ENCODE assay signal across 2 cellular contexts in the genomic region with DNA sequence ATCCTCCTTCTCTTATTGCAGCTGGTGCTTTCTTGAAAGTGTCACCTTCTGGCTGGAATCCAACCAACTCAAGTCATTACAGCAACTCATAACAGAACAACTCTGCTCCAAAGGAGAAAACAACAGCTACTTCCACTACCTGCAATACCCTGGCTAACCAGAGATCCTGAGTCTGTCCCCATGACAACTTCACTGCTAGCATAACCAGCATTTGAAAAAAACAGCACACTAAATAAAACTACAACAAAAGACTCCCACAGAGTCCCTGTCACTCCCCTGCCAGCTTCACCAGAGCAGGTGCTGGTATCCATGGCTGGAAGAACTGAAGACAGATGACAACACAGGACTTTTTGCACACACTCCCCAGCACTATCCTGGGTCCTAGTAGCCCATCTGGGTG.
TF ChIP-seq lines count a peak whose summit lies in the region.

No MANE protein-coding gene starts in this region.

TF ChIP-seq in GM23338, 12 proteins besides CTCF, POLR2A, EP300 and RAD21 (continued from another document):
- TF ChIP-seq EZH2 (IDR thresholded peaks at IDR 0.05; ENCODE audit: low read depth, unreplicated experiment), result no peak
- no peak for TF ChIP-seq CREB1 (CRISPR knock-in tag; IDR thresholded peaks at IDR 0.05; ENCODE audit: low read depth)
- no peak for TF ChIP-seq POLR2AphosphoS5 (IDR thresholded peaks at IDR 0.05; ENCODE audit: low read depth)
- TF ChIP-seq, protein P1, sequence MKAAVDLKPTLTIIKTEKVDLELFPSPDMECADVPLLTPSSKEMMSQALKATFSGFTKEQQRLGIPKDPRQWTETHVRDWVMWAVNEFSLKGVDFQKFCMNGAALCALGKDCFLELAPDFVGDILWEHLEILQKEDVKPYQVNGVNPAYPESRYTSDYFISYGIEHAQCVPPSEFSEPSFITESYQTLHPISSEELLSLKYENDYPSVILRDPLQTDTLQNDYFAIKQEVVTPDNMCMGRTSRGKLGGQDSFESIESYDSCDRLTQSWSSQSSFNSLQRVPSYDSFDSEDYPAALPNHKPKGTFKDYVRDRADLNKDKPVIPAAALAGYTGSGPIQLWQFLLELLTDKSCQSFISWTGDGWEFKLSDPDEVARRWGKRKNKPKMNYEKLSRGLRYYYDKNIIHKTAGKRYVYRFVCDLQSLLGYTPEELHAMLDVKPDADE (IDR thresholded peaks at IDR 0.05), result no peak
- TF ChIP-seq STAT1 (IDR thresholded peaks at IDR 0.05; ENCODE audit: unreplicated experiment), result no peak
- TF ChIP-seq NANOG (IDR thresholded peaks at IDR 0.05; ENCODE audit: borderline replicate concordance), result no peak
- TF ChIP-seq EZH2phosphoT487 (IDR thresholded peaks at IDR 0.05; ENCODE audit: unreplicated experiment), result no peak
- TF ChIP-seq JUNB (IDR thresholded peaks at IDR 0.05; ENCODE audit: unreplicated experiment), result no peak
- TF ChIP-seq ZNF331 (CRISPR knock-in tag; IDR thresholded peaks at IDR 0.05; ENCODE audit: low read depth), result no peak
- TF ChIP-seq, protein P2, sequence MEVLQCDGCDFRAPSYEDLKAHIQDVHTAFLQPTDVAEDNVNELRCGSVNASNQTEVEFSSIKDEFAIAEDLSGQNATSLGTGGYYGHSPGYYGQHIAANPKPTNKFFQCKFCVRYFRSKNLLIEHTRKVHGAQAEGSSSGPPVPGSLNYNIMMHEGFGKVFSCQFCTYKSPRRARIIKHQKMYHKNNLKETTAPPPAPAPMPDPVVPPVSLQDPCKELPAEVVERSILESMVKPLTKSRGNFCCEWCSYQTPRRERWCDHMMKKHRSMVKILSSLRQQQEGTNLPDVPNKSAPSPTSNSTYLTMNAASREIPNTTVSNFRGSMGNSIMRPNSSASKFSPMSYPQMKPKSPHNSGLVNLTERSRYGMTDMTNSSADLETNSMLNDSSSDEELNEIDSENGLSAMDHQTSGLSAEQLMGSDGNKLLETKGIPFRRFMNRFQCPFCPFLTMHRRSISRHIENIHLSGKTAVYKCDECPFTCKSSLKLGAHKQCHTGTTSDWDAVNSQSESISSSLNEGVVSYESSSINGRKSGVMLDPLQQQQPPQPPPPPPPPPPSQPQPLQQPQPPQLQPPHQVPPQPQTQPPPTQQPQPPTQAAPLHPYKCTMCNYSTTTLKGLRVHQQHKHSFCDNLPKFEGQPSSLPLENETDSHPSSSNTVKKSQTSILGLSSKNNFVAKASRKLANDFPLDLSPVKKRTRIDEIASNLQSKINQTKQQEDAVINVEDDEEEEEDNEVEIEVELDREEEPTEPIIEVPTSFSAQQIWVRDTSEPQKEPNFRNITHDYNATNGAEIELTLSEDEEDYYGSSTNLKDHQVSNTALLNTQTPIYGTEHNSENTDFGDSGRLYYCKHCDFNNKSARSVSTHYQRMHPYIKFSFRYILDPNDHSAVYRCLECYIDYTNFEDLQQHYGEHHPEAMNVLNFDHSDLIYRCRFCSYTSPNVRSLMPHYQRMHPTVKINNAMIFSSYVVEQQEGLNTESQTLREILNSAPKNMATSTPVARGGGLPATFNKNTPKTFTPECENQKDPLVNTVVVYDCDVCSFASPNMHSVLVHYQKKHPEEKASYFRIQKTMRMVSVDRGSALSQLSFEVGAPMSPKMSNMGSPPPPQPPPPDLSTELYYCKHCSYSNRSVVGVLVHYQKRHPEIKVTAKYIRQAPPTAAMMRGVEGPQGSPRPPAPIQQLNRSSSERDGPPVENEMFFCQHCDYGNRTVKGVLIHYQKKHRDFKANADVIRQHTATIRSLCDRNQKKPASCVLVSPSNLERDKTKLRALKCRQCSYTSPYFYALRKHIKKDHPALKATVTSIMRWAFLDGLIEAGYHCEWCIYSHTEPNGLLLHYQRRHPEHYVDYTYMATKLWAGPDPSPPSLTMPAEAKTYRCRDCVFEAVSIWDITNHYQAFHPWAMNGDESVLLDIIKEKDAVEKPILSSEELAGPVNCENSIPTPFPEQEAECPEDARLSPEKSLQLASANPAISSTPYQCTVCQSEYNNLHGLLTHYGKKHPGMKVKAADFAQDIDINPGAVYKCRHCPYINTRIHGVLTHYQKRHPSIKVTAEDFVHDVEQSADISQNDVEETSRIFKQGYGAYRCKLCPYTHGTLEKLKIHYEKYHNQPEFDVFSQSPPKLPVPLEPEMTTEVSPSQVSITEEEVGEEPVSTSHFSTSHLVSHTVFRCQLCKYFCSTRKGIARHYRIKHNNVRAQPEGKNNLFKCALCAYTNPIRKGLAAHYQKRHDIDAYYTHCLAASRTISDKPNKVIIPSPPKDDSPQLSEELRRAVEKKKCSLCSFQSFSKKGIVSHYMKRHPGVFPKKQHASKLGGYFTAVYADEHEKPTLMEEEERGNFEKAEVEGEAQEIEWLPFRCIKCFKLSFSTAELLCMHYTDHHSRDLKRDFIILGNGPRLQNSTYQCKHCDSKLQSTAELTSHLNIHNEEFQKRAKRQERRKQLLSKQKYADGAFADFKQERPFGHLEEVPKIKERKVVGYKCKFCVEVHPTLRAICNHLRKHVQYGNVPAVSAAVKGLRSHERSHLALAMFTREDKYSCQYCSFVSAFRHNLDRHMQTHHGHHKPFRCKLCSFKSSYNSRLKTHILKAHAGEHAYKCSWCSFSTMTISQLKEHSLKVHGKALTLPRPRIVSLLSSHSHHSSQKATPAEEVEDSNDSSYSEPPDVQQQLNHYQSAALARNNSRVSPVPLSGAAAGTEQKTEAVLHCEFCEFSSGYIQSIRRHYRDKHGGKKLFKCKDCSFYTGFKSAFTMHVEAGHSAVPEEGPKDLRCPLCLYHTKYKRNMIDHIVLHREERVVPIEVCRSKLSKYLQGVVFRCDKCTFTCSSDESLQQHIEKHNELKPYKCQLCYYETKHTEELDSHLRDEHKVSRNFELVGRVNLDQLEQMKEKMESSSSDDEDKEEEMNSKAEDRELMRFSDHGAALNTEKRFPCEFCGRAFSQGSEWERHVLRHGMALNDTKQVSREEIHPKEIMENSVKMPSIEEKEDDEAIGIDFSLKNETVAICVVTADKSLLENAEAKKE (CRISPR knock-in tag; IDR thresholded peaks at IDR 0.05), result no peak

TF ChIP-seq in neural cell, 6 proteins besides CTCF, POLR2A, EP300 and RAD21 (continued from another document):
- TF ChIP-seq MXI1 (conservative IDR thresholded peaks at IDR 0.05; ENCODE audit: poor library complexity, severe bottlenecking) (no peak), POLR2AphosphoS5 (IDR thresholded peaks at IDR 0.05) (no peak), EZH2 (IDR thresholded peaks at IDR 0.05; ENCODE audit: borderline replicate concordance, insufficient read depth, low read length, poor library complexity, severe bottlenecking) (no peak), TAF1 (IDR thresholded peaks at IDR 0.05; ENCODE audit: low read depth) (no peak)
TF ChIP-seq in neural cell: peak in this region for 0.
